In the genomic region with DNA sequence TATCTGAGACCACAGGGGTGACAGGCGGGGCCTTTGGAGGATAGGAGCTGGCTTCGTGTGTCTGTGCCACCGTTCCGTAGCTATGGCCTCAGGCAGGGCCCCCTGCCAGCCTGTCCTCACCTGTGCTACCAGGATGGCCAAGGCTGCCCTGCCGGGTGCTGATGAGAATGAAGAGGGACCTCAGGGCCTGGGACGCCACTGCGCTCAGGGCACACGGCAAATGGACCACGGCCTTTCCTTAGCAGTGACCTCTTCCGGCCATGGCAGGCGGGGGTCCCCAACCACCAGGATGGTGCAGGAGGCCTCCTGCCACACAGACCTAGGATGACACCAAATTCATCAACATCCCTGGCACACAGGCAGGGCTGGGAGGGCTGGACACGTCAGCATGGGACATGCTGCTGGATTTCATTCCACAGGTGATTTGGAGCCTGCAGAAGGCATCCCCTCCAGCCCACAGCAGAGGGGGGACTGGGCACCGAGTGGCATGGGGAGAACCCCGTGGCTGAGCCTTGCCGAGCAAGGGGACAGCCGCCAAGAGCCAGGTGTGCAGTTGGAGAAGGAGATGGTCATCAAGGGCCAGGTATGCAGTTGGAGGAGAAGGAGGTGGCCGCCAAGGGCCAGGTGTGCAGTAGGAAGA, we compare ENCODE assay signal across 26 cellular contexts.
"Had no signal": no experiment of that assay in that cellular context is flagged by ENCODE, and none has a peak within 500 bp of the region (broad histone marks: within the 10 kb centered on the region; RNA-seq: fewer than 3 reads in every experiment).

No MANE protein-coding gene starts in this region.

- H3K27me3 ChIP-seq: left lung, neural progenitor cell, ovary, right atrium auricular region, upper lobe of right lung, uterus had no signal

- H3K27me3 Mint-ChIP-seq: stimulated activated naive CD8-positive, alpha-beta T cell treated with anti-CD3 and anti-CD28 coated beads, Interleukin-15, Interleukin-2, amounts not matched to agents 100 ng/mL and 50 ng/mL, for 24 hours had no signal

- H3K9me3 ChIP-seq: left lung, lower lobe of right lung, ovary, right atrium auricular region, suprapubic skin, thoracic aorta, tibial artery, upper lobe of right lung, uterus had no signal

- H3K4me1 Mint-ChIP-seq: mesothelial cell of epicardium; naive B cell; natural killer cell; neural progenitor cell; stimulated activated effector memory CD8-positive, alpha-beta T cell treated with anti-CD3 and anti-CD28 coated beads, Interleukin-12 subunit alpha, Interleukin-12 subunit beta, amount 100 ng/mL, for 72 hours had no signal

- H3K9me3 Mint-ChIP-seq: mesothelial cell of epicardium; naive B cell; natural killer cell; nephron progenitor cell; neural progenitor cell; stimulated activated effector memory CD8-positive, alpha-beta T cell treated with anti-CD3 and anti-CD28 coated beads, Interleukin-12 subunit alpha, Interleukin-12 subunit beta, amount 100 ng/mL, for 72 hours; stimulated activated naive CD8-positive, alpha-beta T cell treated with anti-CD3 and anti-CD28 coated beads, Interleukin-15, Interleukin-2, amounts not matched to agents 100 ng/mL and 50 ng/mL, for 24 hours had no signal

- H2AFZ ChIP-seq: neural progenitor cell had no signal

- H3K36me3 ChIP-seq: left lung, lower lobe of right lung, neural progenitor cell, ovary, right atrium auricular region, suprapubic skin, thoracic aorta, tibial artery, upper lobe of right lung, uterus had no signal

- H3K36me3 Mint-ChIP-seq: mesothelial cell of epicardium; naive B cell; natural killer cell; stimulated activated effector memory CD8-positive, alpha-beta T cell treated with anti-CD3 and anti-CD28 coated beads, Interleukin-12 subunit alpha, Interleukin-12 subunit beta, amount 100 ng/mL, for 72 hours had no signal

- H3K4me3 ChIP-seq: left lung, lower lobe of right lung, neural progenitor cell, ovary, right atrium auricular region, skin epidermis, suprapubic skin, thoracic aorta, tibial artery, upper lobe of right lung, uterus had no signal

- H3K27ac Mint-ChIP-seq: mesothelial cell of epicardium; naive B cell; natural killer cell; nephron progenitor cell; neural progenitor cell; progenitor cell of endocrine pancreas; stimulated activated effector memory CD8-positive, alpha-beta T cell treated with anti-CD3 and anti-CD28 coated beads, Interleukin-12 subunit alpha, Interleukin-12 subunit beta, amount 100 ng/mL, for 72 hours; stimulated activated naive CD8-positive, alpha-beta T cell treated with anti-CD3 and anti-CD28 coated beads, Interleukin-15, Interleukin-2, amounts not matched to agents 100 ng/mL and 50 ng/mL, for 24 hours had no signal

- H3K4me1 ChIP-seq: left lung, lower lobe of right lung, neural progenitor cell, right atrium auricular region, tibial artery, upper lobe of right lung, uterus had no signal

- DNase-seq: hippocampal formation; left colon; lower lobe of right lung; mammary epithelial cell; mesenchymal stem cell; naive B cell; natural killer cell; nephron progenitor cell; ovary; stimulated activated CD4-positive, alpha-beta T cell treated with anti-CD3 and anti-CD28 coated beads, Interleukin-4, amount 100 ng/mL, for 24 hours; stimulated activated naive CD4-positive, alpha-beta T cell; tibial artery; trophoblast cell; upper lobe of right lung; uterus had no signal

- H3K4me2 ChIP-seq: neural progenitor cell had no signal

- H3K4me3 Mint-ChIP-seq: mesothelial cell of epicardium; natural killer cell; nephron progenitor cell; neural progenitor cell; stimulated activated effector memory CD8-positive, alpha-beta T cell treated with anti-CD3 and anti-CD28 coated beads, Interleukin-12 subunit alpha, Interleukin-12 subunit beta, amount 100 ng/mL, for 72 hours; stimulated activated naive CD8-positive, alpha-beta T cell treated with anti-CD3 and anti-CD28 coated beads, Interleukin-15, Interleukin-2, amounts not matched to agents 100 ng/mL and 50 ng/mL, for 24 hours had no signal

- ATAC-seq: left colon; left lung; natural killer cell; sciatic nerve; stimulated activated effector memory CD8-positive, alpha-beta T cell treated with anti-CD3 and anti-CD28 coated beads, Interleukin-12 subunit alpha, Interleukin-12 subunit beta, amount 100 ng/mL, for 72 hours; upper lobe of right lung had no signal

- H3K27ac ChIP-seq: left lung, lower lobe of right lung, neural progenitor cell, ovary, right atrium auricular region, skin epidermis, suprapubic skin, thoracic aorta, tibial artery, upper lobe of right lung, uterus had no signal

- H3K9ac ChIP-seq: neural progenitor cell had no signal
